In genomic region chr10:110815354-110816004, GRCh38 we compare ENCODE assay signal across 11 cellular contexts. TPM values are rescaled to one million over a fixed set of nuclear protein-coding genes. Genes with fewer than 3 reads are reported as not detected.
DNase-seq lines count a peak whose midpoint lies in the region; ATAC-seq and TF ChIP-seq lines count a peak whose summit lies in the region.
"Had no signal": no experiment of that assay in that cellular context is flagged by ENCODE, and none has a peak within 500 bp of the region (broad histone marks: within the 10 kb centered on the region; RNA-seq: fewer than 3 reads in every experiment).

No MANE protein-coding gene starts in this region.

- no peaks in the 10 kb centered on the region for H3K79me2 ChIP-seq in neural progenitor cell (ENCODE audit: low read depth)

- H2AFZ ChIP-seq in neural progenitor cell (replicated peaks) = no peak overlapping the region

- peaks cover 8% of the 10 kb centered on the region for H3K4me1 ChIP-seq in neural progenitor cell

- H3K9me3 Mint-ChIP-seq in activated CD8-positive, alpha-beta memory T cell treated with anti-CD3 and anti-CD28 coated beads, Interleukin-2, amount 10 ng/mL, durations not matched to agents 7 days and 5 days (ENCODE audit: low read depth) = no peaks in the 10 kb centered on the region
- no peaks in the 10 kb centered on the region for H3K9me3 Mint-ChIP-seq in neural progenitor cell

- no peaks in the 10 kb centered on the region for H3K9me3 ChIP-seq in neural progenitor cell (ENCODE audit: low read depth)
- H3K9me3 ChIP-seq: ovary had no signal

- CTCF ChIA-PET in activated CD8-positive, alpha-beta memory T cell treated with anti-CD3 and anti-CD28 coated beads, Interleukin-2, amount 10 ng/mL, durations not matched to agents 7 days and 5 days (lab: Charles Lee) = no interaction called here

- ATAC-seq in activated CD8-positive, alpha-beta memory T cell treated with anti-CD3 and anti-CD28 coated beads, Interleukin-2, amount 10 ng/mL, durations not matched to agents 7 days and 5 days = peak; percentile 30
- ATAC-seq in HG02588 (IDR thresholded peaks at IDR 0.05; ENCODE audit: unreplicated experiment) (peak; percentile 85), HG03571 (IDR thresholded peaks at IDR 0.05; ENCODE audit: unreplicated experiment) (peak; percentile 66)

- no peak overlapping the region for H3K27ac Mint-ChIP-seq in activated CD8-positive, alpha-beta memory T cell treated with anti-CD3 and anti-CD28 coated beads, Interleukin-2, amount 10 ng/mL, durations not matched to agents 7 days and 5 days
- H3K27ac Mint-ChIP-seq in neural progenitor cell = no peak overlapping the region

- no peak overlapping the region for H3K4me3 ChIP-seq in neural progenitor cell
- H3K4me3 ChIP-seq: ovary had no signal

- H3K4me2 ChIP-seq in neural progenitor cell = no peak overlapping the region

- no peak overlapping the region for H3K9ac ChIP-seq in neural progenitor cell

- H3K36me3 Mint-ChIP-seq in activated CD8-positive, alpha-beta memory T cell treated with anti-CD3 and anti-CD28 coated beads, Interleukin-2, amount 10 ng/mL, durations not matched to agents 7 days and 5 days = no peaks in the 10 kb centered on the region
- H3K36me3 Mint-ChIP-seq in neural progenitor cell = no peaks in the 10 kb centered on the region

- no peaks in the 10 kb centered on the region for H3K27me3 Mint-ChIP-seq in activated CD8-positive, alpha-beta memory T cell treated with anti-CD3 and anti-CD28 coated beads, Interleukin-2, amount 10 ng/mL, durations not matched to agents 7 days and 5 days
- H3K27me3 Mint-ChIP-seq in neural progenitor cell (ENCODE audit: insufficient read depth, low read depth) = peaks cover 7% of the 10 kb centered on the region

- H3K4me1 Mint-ChIP-seq in activated CD8-positive, alpha-beta memory T cell treated with anti-CD3 and anti-CD28 coated beads, Interleukin-2, amount 10 ng/mL, durations not matched to agents 7 days and 5 days = peaks cover 4% of the 10 kb centered on the region
- H3K4me1 Mint-ChIP-seq in neural progenitor cell = peaks cover 36% of the 10 kb centered on the region

- no peaks in the 10 kb centered on the region for H3K36me3 ChIP-seq in neural progenitor cell
- H3K36me3 ChIP-seq: ovary had no signal

- DNase-seq in activated CD8-positive, alpha-beta memory T cell treated with anti-CD3 and anti-CD28 coated beads, Interleukin-2, amount 10 ng/mL, durations not matched to agents 7 days and 5 days = no peak
- no peak for DNase-seq in activated CD8-positive, alpha-beta memory T cell treated with anti-CD3 and anti-CD28 coated beads, Interleukin-2, amount 50 U/mL, for 48 hours
- DNase-seq in stimulated activated CD8-positive, alpha-beta memory T cell treated with anti-CD3 and anti-CD28 coated beads, Interleukin-4, amount 100 ng/mL, for 48 hours = peak; percentile 31
- no peak for DNase-seq in putamen (ENCODE audit: low spot score)
- DNase-seq in neural progenitor cell (ENCODE audit: low spot score) = no peak
- no peak for DNase-seq in activated CD4-positive, alpha-beta T cell treated with anti-CD3 and anti-CD28 coated beads for 48 hours
- DNase-seq: activated naive CD4-positive, alpha-beta T cell; NCI-H1092; ovary had no signal

- no peak overlapping the region for H3K4me3 Mint-ChIP-seq in activated CD8-positive, alpha-beta memory T cell treated with anti-CD3 and anti-CD28 coated beads, Interleukin-2, amount 10 ng/mL, durations not matched to agents 7 days and 5 days
- no peak overlapping the region for H3K4me3 Mint-ChIP-seq in neural progenitor cell

- no peak for TF ChIP-seq CTCF in neural progenitor cell (IDR thresholded peaks at IDR 0.05)

- no peaks in the 10 kb centered on the region for H3K27me3 ChIP-seq in neural progenitor cell
- H3K27me3 ChIP-seq: ovary had no signal

- H4K20me1 ChIP-seq in neural progenitor cell (ENCODE audit: low read depth) = no peaks in the 10 kb centered on the region

- no peaks in the 10 kb centered on the region for H3F3A ChIP-seq in neural progenitor cell (ENCODE audit: low read depth)

- H3K27ac ChIP-seq in neural progenitor cell = no peak overlapping the region
- H3K27ac ChIP-seq: ovary had no signal

RNA-seq across cellular contexts. Expression of gene PDCD4, which starts 56.2 kb away (rescaled TPM):
- total RNA-seq in activated CD8-positive, alpha-beta memory T cell treated with anti-CD3 and anti-CD28 coated beads, Interleukin-2, amount 10 ng/mL, durations not matched to agents 7 days and 5 days = 100 to 1,000 TPM in 1 of 2 experiments, 10 to 100 TPM in 1; 74.0 to 115 TPM
- 57.7 and 106 TPM in 2 replicates for total RNA-seq in neural progenitor cell (ENCODE audit: low replicate concordance)

Comparison
In these comparisons a context has a peak if more than half of its experiments do, and no peak if none do; other contexts are left out.
1. ATAC-seq: peak in every context shown above with its lines; median percentile 85 in HG02588; 66 in HG03571; 30 in activated CD8-positive, alpha-beta memory T cell treated with anti-CD3 and anti-CD28 coated beads, Interleukin-2, amount 10 ng/mL, durations not matched to agents 7 days and 5 days.